21 cellular contexts compared by ENCODE assay signal in genomic region chr10:35746004-35746403, GRCh38.
DNase-seq lines count a peak whose midpoint lies in the region; TF ChIP-seq lines count a peak whose summit lies in the region.
"Had no signal": no experiment of that assay in that cellular context is flagged by ENCODE, and none has a peak within 500 bp of the region (broad histone marks: within the 10 kb centered on the region; RNA-seq: fewer than 3 reads in every experiment).

No MANE protein-coding gene starts in this region.

- H3K27me3 Mint-ChIP-seq in H9 (ENCODE audit: low read depth), result no peaks in the 10 kb centered on the region
- H3K27me3 Mint-ChIP-seq: CD4-positive, alpha-beta T cell; CD8-positive, alpha-beta memory T cell had no signal

- H3K36me3 Mint-ChIP-seq in H9 (ENCODE audit: insufficient read depth in 1 of 3, low read depth in 3 of 3), result no peaks in the 10 kb centered on the region
- H3K36me3 Mint-ChIP-seq: CD14-positive monocyte; CD8-positive, alpha-beta memory T cell had no signal

- no peaks in the 10 kb centered on the region for H4K20me1 ChIP-seq in H9 (ENCODE audit: control insufficient read depth, insufficient read depth, insufficient read length)
- H4K20me1 ChIP-seq: BLaER1 treated with 17β-estradiol and CSF1 and Interleukin-3, amounts not matched to agents 10 nM and 100 nM had no signal

- DNase-seq in ELF-1 (ENCODE audit: low read depth, low spot score) (peak; percentile 22), H9 (no peak), iPS-NIHi7 (ENCODE audit: extremely low spot score) (peak; percentile 21), hepatic stellate cell (ENCODE audit: low spot score) (no peak), LoVo (ENCODE audit: low spot score) (no peak), NCI-H2081 (lab: John Stamatoyannopoulos, UW) (no peak)
- DNase-seq: 8988T; ACHN; AML-193; BE2C; CD4-positive, alpha-beta T cell; CD8-positive, alpha-beta memory T cell; DMS 273 treated with DMSO at 0.1 percent for 48 hours; DMS79; EL; GF-D8; H7; HFFc6 had no signal

- H3K4me1 Mint-ChIP-seq in H9, result peaks cover 0 to 7% of the 10 kb centered on the region in 2 experiments; a peak in 2 of 4 replicates
- H3K4me1 Mint-ChIP-seq: CD14-positive monocyte; CD8-positive, alpha-beta memory T cell had no signal

- no peak overlapping the region for H2BK15ac ChIP-seq in H9 (ENCODE audit: low read depth, low read length)

- H3K4me1 ChIP-seq in H9 (ENCODE audit: insufficient read depth, low read length), result no peaks in the 10 kb centered on the region
- H3K4me1 ChIP-seq: A549, BE2C had no signal

- H2BK12ac ChIP-seq in H9 (ENCODE audit: insufficient read length, low read depth, low read length), result no peak overlapping the region

- TF ChIP-seq CTCF in H9 (conservative IDR thresholded peaks at IDR 0.05), result no peak

- H3K4ac ChIP-seq in H9 (ENCODE audit: low read depth, low read length), result no peak overlapping the region

- H3K27ac Mint-ChIP-seq in H9, result peak overlapping the region in 1 of 3 experiments; percentile 72; a peak in 1 of 7 replicates
- H3K27ac Mint-ChIP-seq: CD14-positive monocyte; CD4-positive, alpha-beta T cell; CD8-positive, alpha-beta memory T cell; HFFc6 had no signal

- H4K8ac ChIP-seq in H9 (replicated peaks; ENCODE audit: insufficient read length, low read depth, low read length), result no peak overlapping the region

- no peak overlapping the region for H3K23ac ChIP-seq in H9 (ENCODE audit: insufficient read length, low read depth, low read length)

- H2AFZ ChIP-seq in H9 (ENCODE audit: low read length), result no peak overlapping the region

- H3K27me3 ChIP-seq in H9 (ENCODE audit: insufficient read depth, low read length), result no peaks in the 10 kb centered on the region
- H3K27me3 ChIP-seq: BE2C; BLaER1 treated with 17β-estradiol and CSF1 and Interleukin-3, amounts not matched to agents 10 nM and 100 nM had no signal

- no peak overlapping the region for H3K4me3 Mint-ChIP-seq in H9
- H3K4me3 Mint-ChIP-seq: CD14-positive monocyte; CD4-positive, alpha-beta T cell; CD8-positive, alpha-beta memory T cell; HFFc6 had no signal

- no peak overlapping the region for H3K18ac ChIP-seq in H9 (ENCODE audit: insufficient read length, low read depth, low read length)

- no peak overlapping the region for H3K4me2 ChIP-seq in H9 (ENCODE audit: insufficient read depth, insufficient read length, low read length)
- H3K4me2 ChIP-seq: A549; BLaER1 treated with 17β-estradiol and CSF1 and Interleukin-3, amounts not matched to agents 10 nM and 100 nM had no signal

- H3K56ac ChIP-seq in H9 (ENCODE audit: insufficient read length, low read depth, low read length), result no peak overlapping the region

- no peaks in the 10 kb centered on the region for H3K79me1 ChIP-seq in H9 (ENCODE audit: insufficient read depth, low read depth, low read length, poor library complexity, severe bottlenecking)

- no peak overlapping the region for H3T11ph ChIP-seq in H9 (ENCODE audit: low read length)

- no peaks in the 10 kb centered on the region for H3K9me3 Mint-ChIP-seq in H9
- H3K9me3 Mint-ChIP-seq: CD4-positive, alpha-beta T cell; HFFc6 had no signal

- no peaks in the 10 kb centered on the region for H3K79me2 ChIP-seq in H9 (ENCODE audit: insufficient read depth, low read length)

- H3K27ac ChIP-seq in H9 (ENCODE audit: insufficient read length, low read depth, low read length), result no peak overlapping the region
- H3K27ac ChIP-seq: A549; BLaER1 treated with 17β-estradiol and CSF1 and Interleukin-3, amounts not matched to agents 10 nM and 100 nM had no signal

- no peaks in the 10 kb centered on the region for H3K23me2 ChIP-seq in H9 (ENCODE audit: insufficient read length, low read depth, low read length, poor library complexity, severe bottlenecking)

- WGBS in H9 (ENCODE audit: extremely low coverage, insufficient read length, low lambda C conversion rate), result no CpG with 5 or more reads among the region's 3 CpGs

- H3K9me3 ChIP-seq in H9 (ENCODE audit: control insufficient read depth, low read depth, low read length), result no peaks in the 10 kb centered on the region
- H3K9me3 ChIP-seq: A549; BE2C; BLaER1 treated with 17β-estradiol and CSF1 and Interleukin-3, amounts not matched to agents 10 nM and 100 nM had no signal

- H2BK120ac ChIP-seq in H9 (ENCODE audit: low read depth, low read length, poor library complexity, severe bottlenecking), result peak overlapping the region; percentile 36

- H2BK20ac ChIP-seq in H9 (ENCODE audit: low read depth, low read length, poor library complexity, severe bottlenecking), result no peak overlapping the region

- no peak overlapping the region; the same call in 1 of the 2 replicates for H3K14ac ChIP-seq in H9 (ENCODE audit: insufficient read depth, low read length)

- H3K9ac ChIP-seq in H9 (ENCODE audit: extremely low read depth, insufficient read length, low read length), result no peak overlapping the region
- H3K9ac ChIP-seq: BLaER1 treated with 17β-estradiol and CSF1 and Interleukin-3, amounts not matched to agents 10 nM and 100 nM had no signal

- no peak overlapping the region for H2BK5ac ChIP-seq in H9 (ENCODE audit: insufficient read length, low read length)

- H4K91ac ChIP-seq in H9 (ENCODE audit: insufficient read length, low read depth, low read length), result no peak overlapping the region

- no peak overlapping the region for H4K5ac ChIP-seq in H9 (ENCODE audit: insufficient read length, low read depth, low read length)

- H2AK5ac ChIP-seq in H9 (ENCODE audit: insufficient read length, low read length), result no peak overlapping the region

Comparison
In these comparisons a context has a peak if more than half of its experiments do, and no peak if none do; other contexts are left out.
1. DNase-seq: peak in ELF-1 (single experiment) and iPS-NIHi7 (single experiment); none in H9 (single experiment), hepatic stellate cell (single experiment), LoVo (single experiment) and NCI-H2081 (0 of 2).